In genomic region chr6:36340341-36340670, GRCh38 we compare ENCODE assay signal across 1 cellular context.
TF ChIP-seq lines count a peak whose summit lies in the region.

No MANE protein-coding gene starts in this region.

TF ChIP-seq in H1, 55 proteins besides CTCF, POLR2A, EP300 and RAD21:
- TF ChIP-seq KDM4A (IDR thresholded peaks at IDR 0.05; ENCODE audit: low read depth, low read length, severe bottlenecking): no peak
- no peak for TF ChIP-seq HDAC6 (IDR thresholded peaks at IDR 0.05; ENCODE audit: low read depth, low read length)
- TF ChIP-seq SAP30 (IDR thresholded peaks at IDR 0.05; ENCODE audit: insufficient read depth, insufficient replicate concordance, low read length): no peak
- no peak for TF ChIP-seq ATF2 (IDR thresholded peaks at IDR 0.05; ENCODE audit: low read length)
- no peak for TF ChIP-seq MAX (IDR thresholded peaks at IDR 0.05)
- TF ChIP-seq CHD1 (IDR thresholded peaks at IDR 0.05; ENCODE audit: low read depth, low read length): no peak
- no peak for TF ChIP-seq BRCA1 (IDR thresholded peaks at IDR 0.05; ENCODE audit: low read depth, low read length)
- TF ChIP-seq JUND (IDR thresholded peaks at IDR 0.05; ENCODE audit: low read length): no peak
- no peak for TF ChIP-seq JUN (IDR thresholded peaks at IDR 0.05; ENCODE audit: low read depth, low read length)
- TF ChIP-seq TAF7 (optimal IDR thresholded peaks at IDR 0.05; ENCODE audit: borderline replicate concordance, low read depth, low read length): no peak
- no peak for TF ChIP-seq KDM5A (IDR thresholded peaks at IDR 0.05; ENCODE audit: low read length)
- no peak for TF ChIP-seq MAFK (IDR thresholded peaks at IDR 0.05; ENCODE audit: low read depth, low read length)
- TF ChIP-seq ZNF274 (IDR thresholded peaks at IDR 0.05; ENCODE audit: borderline replicate concordance, extremely low read depth, low read length): no peak
